8 cellular contexts compared by ENCODE assay signal in the genomic region with DNA sequence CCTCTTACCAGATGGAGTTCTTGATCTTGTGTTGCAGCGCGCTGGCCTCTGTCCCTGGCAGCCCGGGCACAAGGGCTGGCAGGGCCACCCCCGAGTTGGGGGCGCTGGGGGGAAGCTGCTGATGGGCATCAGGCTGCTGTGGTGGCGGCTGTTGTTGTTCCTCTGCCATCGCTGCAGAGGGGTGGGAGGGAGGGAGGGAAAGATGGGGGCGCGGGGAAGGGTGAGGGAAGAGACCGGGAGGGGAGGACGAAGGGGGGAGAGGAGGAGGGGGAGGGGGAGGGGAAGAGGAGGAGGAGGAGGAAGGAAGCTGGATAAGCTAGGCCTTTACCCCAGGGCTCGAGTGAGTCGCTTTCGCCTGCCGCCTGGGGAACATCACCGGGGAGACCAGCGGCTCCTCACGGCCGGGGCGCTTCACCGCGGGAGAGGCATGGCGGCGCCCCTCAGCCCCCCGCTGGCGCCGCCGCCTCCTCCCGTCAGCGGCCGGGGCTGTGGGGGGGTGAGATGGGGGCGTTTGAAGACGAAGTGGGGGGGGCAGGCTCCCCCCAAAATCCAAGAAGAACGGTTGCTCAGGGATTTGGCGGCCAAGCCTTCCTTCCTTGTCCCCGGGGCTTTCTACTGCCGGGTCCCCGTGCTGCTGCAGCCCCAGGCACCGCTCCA. TPM values are rescaled to one million over a fixed set of nuclear protein-coding genes. Genes with fewer than 3 reads are reported as not detected.
A peak's percentile ranks its signal among the peaks of the same experiment; 100 is the strongest.
DNase-seq lines count a peak whose midpoint lies in the region; ATAC-seq and TF ChIP-seq lines count a peak whose summit lies in the region.

No MANE protein-coding gene starts in this region.

- no peaks in the 10 kb centered on the region for H3K9me3 Mint-ChIP-seq in natural killer cell

- CTCF ChIA-PET in GM10248 (lab: Yijun Ruan, JAX), result no interaction called here

- ATAC-seq in HG02943 (IDR thresholded peaks at IDR 0.05; ENCODE audit: low read depth, unreplicated experiment), result peak; percentile 14
- ATAC-seq in natural killer cell, result peak; percentile 15 to 33 (median 24)
- no peak for ATAC-seq in HG02973 (IDR thresholded peaks at IDR 0.05; ENCODE audit: unreplicated experiment)

- DNase-seq in GM10248 (ENCODE audit: extremely low spot score) (peak; percentile 37), NCI-H82 treated with DMSO at 0.1 percent for 48 hours (lab: John Stamatoyannopoulos, UW; ENCODE audit: unreplicated experiment) (peak; percentile 62), fibroblast of the aortic adventitia (ENCODE audit: low read depth) (no peak), natural killer cell (peak; percentile 20), substantia nigra (lab: John Stamatoyannopoulos, UW) (peak in 48 of 49 donors; percentile 33 to 88 (median 66))
- DNase-seq in activated T-cell treated with anti-CD3 and anti-CD28 coated beads, Interleukin-2, amount 50 U/mL, for 48 hours, result peak; percentile 57 to 68

- peak overlapping the region; percentile 80 to 90 for H3K27ac Mint-ChIP-seq in natural killer cell

- peaks cover 35 to 38% of the 10 kb centered on the region in 2 donors for H3K4me1 Mint-ChIP-seq in natural killer cell

- H3K4me3 ChIP-seq in fibroblast of the aortic adventitia (ENCODE audit: low read depth, low read length), result peak overlapping the region; percentile 78

- H3K36me3 Mint-ChIP-seq in natural killer cell, result no peaks in the 10 kb centered on the region

- intact Hi-C loops in natural killer cell (cut with micrococcal nuclease), result loop anchor here (10.0 kb wide), 1 partner anchor 248 kb away; the partner anchor contains the start of gene NEDD4

- H3K27ac ChIP-seq in substantia nigra (ENCODE audit: low read depth, low read length, poor library complexity, severe bottlenecking), result peak overlapping the region; percentile 86

- H3K27me3 Mint-ChIP-seq in natural killer cell (ENCODE audit: low read depth in 2 of 2), result no peaks in the 10 kb centered on the region

- POLR2A ChIA-PET in GM10248 (lab: Yijun Ruan, JAX), result no interaction called here

- TF ChIP-seq CTCF in GM10248 (IDR thresholded peaks at IDR 0.05; ENCODE audit: control extremely low read depth, extremely low read depth, low read depth, missing control alignments) (no peak), fibroblast of the aortic adventitia (IDR thresholded peaks at IDR 0.05; ENCODE audit: insufficient read depth, low read length) (no peak), natural killer cell (IDR thresholded peaks at IDR 0.05) (no peak)

- H3K4me3 Mint-ChIP-seq in natural killer cell, result peak overlapping the region; percentile 92

RNA-seq across cellular contexts. Expression of gene RFX7, which starts 0.4 kb away (rescaled TPM):
- total RNA-seq in fibroblast of the aortic adventitia (ENCODE audit: low replicate concordance) (4.1 and 9.5 TPM in 2 replicates), natural killer cell (10 to 100 TPM; 25.0 to 37.4 (median 33.8) TPM)
